In genomic region chr16:48441863-48442279, GRCh38 we compare ENCODE assay signal across 1 cellular context.
TF ChIP-seq lines count a peak whose summit lies in the region.

No MANE protein-coding gene starts in this region.

TF ChIP-seq in HepG2, 621 proteins besides CTCF, POLR2A, EP300 and RAD21 (continued from another document and continues in another):
- TF ChIP-seq REST (IDR thresholded peaks at IDR 0.05; ENCODE audit: borderline replicate concordance in 1 of 2, low read depth in 1 of 2, low read length in 2 of 2) (peak in 1 of 2 experiments; percentile 88), ASH2L (IDR thresholded peaks at IDR 0.05; ENCODE audit: insufficient read length, low read depth, low read length) (peak; percentile 32), ZNF253 (CRISPR knock-in tag; IDR thresholded peaks at IDR 0.05; ENCODE audit: borderline replicate concordance) (no peak), RFX3 (CRISPR knock-in tag; IDR thresholded peaks at IDR 0.05) (no peak), IRF2 (CRISPR knock-in tag; IDR thresholded peaks at IDR 0.05) (peak; percentile 83), NFYC (CRISPR knock-in tag; IDR thresholded peaks at IDR 0.05) (no peak), ZZZ3 (CRISPR knock-in tag; IDR thresholded peaks at IDR 0.05; ENCODE audit: borderline replicate concordance) (no peak), ZNF691 (CRISPR knock-in tag; IDR thresholded peaks at IDR 0.05; ENCODE audit: borderline replicate concordance, low read depth) (peak; percentile 49; the same call in 1 of the 2 replicates), PITX1 (CRISPR knock-in tag; IDR thresholded peaks at IDR 0.05) (0 out of 2 replicates have a peak, but pooled peaks have one; percentile 55), CSRNP2 (CRISPR knock-in tag; conservative IDR thresholded peaks at IDR 0.05; ENCODE audit: low read depth) (no peak), HNF4G (IDR thresholded peaks at IDR 0.05; ENCODE audit: borderline replicate concordance, low read depth, low read length) (peak; percentile 60; the same call in 1 of the 2 replicates), HNF4G (CRISPR knock-in tag; IDR thresholded peaks at IDR 0.05; ENCODE audit: borderline replicate concordance, low read depth) (no peak), ZBED4 (CRISPR knock-in tag; IDR thresholded peaks at IDR 0.05; ENCODE audit: borderline replicate concordance) (no peak), ZNF354B (CRISPR knock-in tag; IDR thresholded peaks at IDR 0.05) (no peak), DMTF1 (CRISPR knock-in tag; IDR thresholded peaks at IDR 0.05) (no peak), ZNF207 (IDR thresholded peaks at IDR 0.05; ENCODE audit: borderline replicate concordance) (no peak), ZNF572 (CRISPR knock-in tag; IDR thresholded peaks at IDR 0.05) (no peak), KMT2A (CRISPR knock-in tag; IDR thresholded peaks at IDR 0.05) (no peak), SMARCC2 (IDR thresholded peaks at IDR 0.05) (no peak), KLF11 (CRISPR knock-in tag; IDR thresholded peaks at IDR 0.05) (0 out of 2 replicates have a peak, but pooled peaks have one; percentile 25), SRY (CRISPR knock-in tag; IDR thresholded peaks at IDR 0.05) (no peak), CHCHD3 (CRISPR knock-in tag; IDR thresholded peaks at IDR 0.05) (no peak), MLXIP (CRISPR knock-in tag; IDR thresholded peaks at IDR 0.05; ENCODE audit: borderline replicate concordance) (no peak), SRF (IDR thresholded peaks at IDR 0.05; ENCODE audit: low read depth, low read length) (no peak), DBP (CRISPR knock-in tag; IDR thresholded peaks at IDR 0.05; ENCODE audit: not compliant biosample characterization) (no peak), TFDP1 (CRISPR knock-in tag; IDR thresholded peaks at IDR 0.05; ENCODE audit: borderline replicate concordance) (no peak), CBFB (CRISPR knock-in tag; IDR thresholded peaks at IDR 0.05) (no peak)
